Comparison of ENCODE assay signal across 1 cellular context in genomic region chr12:93089805-93090569, GRCh38.
A peak's percentile ranks its signal among the peaks of the same experiment; 100 is the strongest.
TF ChIP-seq lines count a peak whose summit lies in the region.

No MANE protein-coding gene starts in this region.

TF ChIP-seq in K562, 482 proteins besides CTCF, POLR2A, EP300 and RAD21 (continued from another document and continues in another):
- TF ChIP-seq, protein P1, sequence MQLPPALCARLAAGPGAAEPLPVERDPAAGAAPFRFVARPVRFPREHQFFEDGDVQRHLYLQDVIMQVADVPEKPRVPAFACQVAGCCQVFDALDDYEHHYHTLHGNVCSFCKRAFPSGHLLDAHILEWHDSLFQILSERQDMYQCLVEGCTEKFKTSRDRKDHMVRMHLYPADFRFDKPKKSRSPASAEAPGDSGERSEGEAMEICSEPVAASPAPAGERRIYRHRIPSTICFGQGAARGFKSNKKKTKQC (CRISPR knock-in tag; IDR thresholded peaks at IDR 0.05): no peak
- peak; percentile 37 for TF ChIP-seq FOS (IDR thresholded peaks at IDR 0.05; ENCODE audit: extremely low read depth, insufficient read length)
- TF ChIP-seq, protein P2, sequence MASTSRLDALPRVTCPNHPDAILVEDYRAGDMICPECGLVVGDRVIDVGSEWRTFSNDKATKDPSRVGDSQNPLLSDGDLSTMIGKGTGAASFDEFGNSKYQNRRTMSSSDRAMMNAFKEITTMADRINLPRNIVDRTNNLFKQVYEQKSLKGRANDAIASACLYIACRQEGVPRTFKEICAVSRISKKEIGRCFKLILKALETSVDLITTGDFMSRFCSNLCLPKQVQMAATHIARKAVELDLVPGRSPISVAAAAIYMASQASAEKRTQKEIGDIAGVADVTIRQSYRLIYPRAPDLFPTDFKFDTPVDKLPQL (IDR thresholded peaks at IDR 0.05; ENCODE audit: extremely low read depth, insufficient read length): no peak
- no peak for TF ChIP-seq SMAD2 (IDR thresholded peaks at IDR 0.05; ENCODE audit: low read depth, low read length)
- TF ChIP-seq, protein P3, sequence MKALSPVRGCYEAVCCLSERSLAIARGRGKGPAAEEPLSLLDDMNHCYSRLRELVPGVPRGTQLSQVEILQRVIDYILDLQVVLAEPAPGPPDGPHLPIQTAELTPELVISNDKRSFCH (CRISPR knock-in tag; IDR thresholded peaks at IDR 0.05): no peak
- TF ChIP-seq, protein P3 (tag; IDR thresholded peaks at IDR 0.05): no peak
- no peak for TF ChIP-seq ZNF280B (CRISPR knock-in tag; IDR thresholded peaks at IDR 0.05)
- no peak for TF ChIP-seq KHSRP (IDR thresholded peaks at IDR 0.05)
- TF ChIP-seq RCOR1 (IDR thresholded peaks at IDR 0.05; ENCODE audit: borderline replicate concordance in 1 of 2, low read depth in 2 of 2, low read length in 2 of 2): peak in 1 of 2 experiments; percentile 53; a peak in 1 of 4 replicates
- no peak for TF ChIP-seq DNMT1 (IDR thresholded peaks at IDR 0.05)
- TF ChIP-seq FOXK2 (conservative IDR thresholded peaks at IDR 0.05 in 1 of 2, IDR thresholded peaks at IDR 0.05 in 1 of 2; ENCODE audit: low read depth in 2 of 2): no peak
- TF ChIP-seq PURB (CRISPR knock-in tag; IDR thresholded peaks at IDR 0.05; ENCODE audit: low read depth): no peak
- TF ChIP-seq U2AF1 (optimal IDR thresholded peaks at IDR 0.05; ENCODE audit: low read depth, low read length): no peak
- no peak for TF ChIP-seq NBN (IDR thresholded peaks at IDR 0.05; ENCODE audit: low read depth)
- TF ChIP-seq TCF7L2 (IDR thresholded peaks at IDR 0.05; ENCODE audit: low read depth, low read length): no peak
- TF ChIP-seq MCM5 (IDR thresholded peaks at IDR 0.05; ENCODE audit: low read depth): no peak
- peak in 1 of 3 experiments; percentile 19 for TF ChIP-seq YY1 (IDR thresholded peaks at IDR 0.05; ENCODE audit: borderline replicate concordance in 1 of 3, control insufficient read depth in 1 of 3, extremely low read depth in 1 of 3, insufficient read depth in 3 of 3, insufficient read length in 1 of 3, insufficient replicate concordance in 2 of 3, low read depth in 1 of 3, low read length in 2 of 3)
- no peak for TF ChIP-seq HMG20A (CRISPR knock-in tag; conservative IDR thresholded peaks at IDR 0.05)
- no peak for TF ChIP-seq E4F1 (CRISPR knock-in tag; IDR thresholded peaks at IDR 0.05; ENCODE audit: borderline replicate concordance)
- no peak for TF ChIP-seq CCNT2 (IDR thresholded peaks at IDR 0.05; ENCODE audit: borderline replicate concordance, extremely low read depth, insufficient read length, low read depth, low read length)
- no peak for TF ChIP-seq ZHX1 (conservative IDR thresholded peaks at IDR 0.05; ENCODE audit: low read length)
- no peak for TF ChIP-seq JUNB (CRISPR knock-in tag; conservative IDR thresholded peaks at IDR 0.05)
- TF ChIP-seq, protein P4, sequence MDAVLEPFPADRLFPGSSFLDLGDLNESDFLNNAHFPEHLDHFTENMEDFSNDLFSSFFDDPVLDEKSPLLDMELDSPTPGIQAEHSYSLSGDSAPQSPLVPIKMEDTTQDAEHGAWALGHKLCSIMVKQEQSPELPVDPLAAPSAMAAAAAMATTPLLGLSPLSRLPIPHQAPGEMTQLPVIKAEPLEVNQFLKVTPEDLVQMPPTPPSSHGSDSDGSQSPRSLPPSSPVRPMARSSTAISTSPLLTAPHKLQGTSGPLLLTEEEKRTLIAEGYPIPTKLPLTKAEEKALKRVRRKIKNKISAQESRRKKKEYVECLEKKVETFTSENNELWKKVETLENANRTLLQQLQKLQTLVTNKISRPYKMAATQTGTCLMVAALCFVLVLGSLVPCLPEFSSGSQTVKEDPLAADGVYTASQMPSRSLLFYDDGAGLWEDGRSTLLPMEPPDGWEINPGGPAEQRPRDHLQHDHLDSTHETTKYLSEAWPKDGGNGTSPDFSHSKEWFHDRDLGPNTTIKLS (IDR thresholded peaks at IDR 0.05; ENCODE audit: borderline replicate concordance, low read depth): peak; percentile 88; the same call in 1 of the 2 replicates
- TF ChIP-seq CC2D1A (IDR thresholded peaks at IDR 0.05): no peak
- no peak for TF ChIP-seq ASH1L (IDR thresholded peaks at IDR 0.05; ENCODE audit: borderline replicate concordance, low read depth, partially characterized antibody)
- no peak for TF ChIP-seq DDX20 (tag; IDR thresholded peaks at IDR 0.05; ENCODE audit: low read depth)
- TF ChIP-seq ZFP30 (CRISPR knock-in tag; IDR thresholded peaks at IDR 0.05; ENCODE audit: borderline replicate concordance): no peak
- TF ChIP-seq SIRT6 (IDR thresholded peaks at IDR 0.05; ENCODE audit: low read depth, low read length): no peak
- TF ChIP-seq PCBP1 (IDR thresholded peaks at IDR 0.05; ENCODE audit: low read depth, low read length, poor library complexity, severe bottlenecking): no peak
- TF ChIP-seq SIN3A (IDR thresholded peaks at IDR 0.05; ENCODE audit: borderline replicate concordance in 2 of 2, control insufficient read depth in 1 of 2, low read depth in 2 of 2, low read length in 2 of 2): no peak
- no peak for TF ChIP-seq LEF1 (IDR thresholded peaks at IDR 0.05)
- no peak for TF ChIP-seq SMARCA5 (IDR thresholded peaks at IDR 0.05)
- no peak for TF ChIP-seq IRF9 (tag; IDR thresholded peaks at IDR 0.05)
- no peak for TF ChIP-seq FOXJ2 (tag; IDR thresholded peaks at IDR 0.05)
- TF ChIP-seq MTF1 (CRISPR knock-in tag; IDR thresholded peaks at IDR 0.05; ENCODE audit: borderline replicate concordance): no peak
- TF ChIP-seq KLF6 (CRISPR knock-in tag; IDR thresholded peaks at IDR 0.05; ENCODE audit: borderline replicate concordance): no peak
- TF ChIP-seq FOXP1 (CRISPR knock-in tag; IDR thresholded peaks at IDR 0.05): no peak
- no peak for TF ChIP-seq ILF3 (IDR thresholded peaks at IDR 0.05; ENCODE audit: borderline replicate concordance)
- no peak for TF ChIP-seq SMC3 (conservative IDR thresholded peaks at IDR 0.05; ENCODE audit: insufficient read depth, low read depth, low read length)
- TF ChIP-seq ZKSCAN8 (CRISPR knock-in tag; IDR thresholded peaks at IDR 0.05): no peak; the same call in 1 of the 2 replicates
- TF ChIP-seq ZBTB7A (IDR thresholded peaks at IDR 0.05; ENCODE audit: borderline replicate concordance, control insufficient read depth, low read depth, low read length): no peak
- TF ChIP-seq PTTG1 (tag; IDR thresholded peaks at IDR 0.05; ENCODE audit: low read depth): no peak
- TF ChIP-seq ZNF133 (CRISPR knock-in tag; IDR thresholded peaks at IDR 0.05): no peak
- no peak for TF ChIP-seq GMEB1 (CRISPR knock-in tag; IDR thresholded peaks at IDR 0.05)
- 0 out of 2 replicates have a peak, but pooled peaks have one; percentile 25 for TF ChIP-seq ZNF766 (CRISPR knock-in tag; conservative IDR thresholded peaks at IDR 0.05)
- TF ChIP-seq STAT5A (IDR thresholded peaks at IDR 0.05; ENCODE audit: borderline replicate concordance, low read length): no peak
- TF ChIP-seq MLX (CRISPR knock-in tag; conservative IDR thresholded peaks at IDR 0.05): no peak
- TF ChIP-seq NRF1 (conservative IDR thresholded peaks at IDR 0.05 in 1 of 2, IDR thresholded peaks at IDR 0.05 in 1 of 2): no peak
- peak; percentile 61; the same call in 1 of the 2 replicates for TF ChIP-seq ZNF592 (IDR thresholded peaks at IDR 0.05)
